ENCODE assay signal across 9 cellular contexts in genomic region chr12:120013659-120014380, GRCh38. TPM values are rescaled to one million over a fixed set of nuclear protein-coding genes. Genes with fewer than 3 reads are reported as not detected.
DNase-seq lines count a peak whose midpoint lies in the region; ATAC-seq and TF ChIP-seq lines count a peak whose summit lies in the region.
"Had no signal": no experiment of that assay in that cellular context is flagged by ENCODE, and none has a peak within 500 bp of the region (broad histone marks: within the 10 kb centered on the region; RNA-seq: fewer than 3 reads in every experiment).

No MANE protein-coding gene starts in this region.

- CTCF ChIA-PET in HEK293T (lab: Yijun Ruan, JAX) = no interaction called here

- H3K4me3 ChIP-seq in mucosa of descending colon (no peak overlapping the region), WERI-Rb-1 (ENCODE audit: low read depth, low read length) (no peak overlapping the region)

- intact Hi-C loops in mucosa of descending colon (cut with DNase I, micrococcal nuclease) = no loop called here

- POLR2A ChIA-PET in HEK293T (lab: Yijun Ruan, JAX) = no interaction called here

- TF ChIP-seq CTCF in mucosa of descending colon (IDR thresholded peaks at IDR 0.05) (no peak), WERI-Rb-1 (IDR thresholded peaks at IDR 0.05; ENCODE audit: low read depth, low read length) (no peak)

- DNase-seq in T-helper 9 cell (peak; percentile 23), mucosa of descending colon (no peak), NCI-H2029 (lab: John Stamatoyannopoulos, UW) (no peak), islet precursor cell (no peak), HEK293T (ENCODE audit: extremely low spot score) (no peak), WERI-Rb-1 (no peak)

- no peaks in the 10 kb centered on the region for H3K9me3 ChIP-seq in mucosa of descending colon
- no peaks in the 10 kb centered on the region for H3K9me3 ChIP-seq in WERI-Rb-1 (ENCODE audit: severe bottlenecking)

- ATAC-seq in GM18868 (IDR thresholded peaks at IDR 0.05; ENCODE audit: unreplicated experiment) = peak; percentile 48
- ATAC-seq in HG03095 (IDR thresholded peaks at IDR 0.05; ENCODE audit: unreplicated experiment) = peak; percentile 52
- peak; percentile 88 for ATAC-seq in mucosa of descending colon

- H3K36me3 ChIP-seq in mucosa of descending colon (ENCODE audit: low read depth) = no peaks in the 10 kb centered on the region
- H3K36me3 ChIP-seq in WERI-Rb-1 = no peaks in the 10 kb centered on the region

- no peaks in the 10 kb centered on the region for H3K27me3 ChIP-seq in WERI-Rb-1 (ENCODE audit: insufficient read depth, low read depth, severe bottlenecking)

- no peak overlapping the region for H3K27ac ChIP-seq in WERI-Rb-1
- H3K27ac ChIP-seq: parathyroid adenoma had no signal

- H3K4me1 ChIP-seq in mucosa of descending colon (ENCODE audit: low read depth) = no peaks in the 10 kb centered on the region
- H3K4me1 ChIP-seq: parathyroid adenoma had no signal

TF ChIP-seq in HEK293T, 16 proteins besides CTCF, POLR2A, EP300 and RAD21:
- TF ChIP-seq ZNF384 (IDR thresholded peaks at IDR 0.05) (no peak), FOXM1 (IDR thresholded peaks at IDR 0.05; ENCODE audit: borderline replicate concordance) (no peak), FOXK2 (IDR thresholded peaks at IDR 0.05) (no peak), CTBP1 (IDR thresholded peaks at IDR 0.05; ENCODE audit: borderline replicate concordance) (no peak), SUZ12 (IDR thresholded peaks at IDR 0.05) (no peak), ARNT (IDR thresholded peaks at IDR 0.05) (no peak), LEF1 (IDR thresholded peaks at IDR 0.05; ENCODE audit: borderline replicate concordance) (no peak), PKNOX1 (IDR thresholded peaks at IDR 0.05) (no peak), NFRKB (IDR thresholded peaks at IDR 0.05) (no peak), BHLHE40 (IDR thresholded peaks at IDR 0.05; ENCODE audit: borderline replicate concordance) (no peak), L3MBTL2 (conservative IDR thresholded peaks at IDR 0.05) (no peak), ELF4 (IDR thresholded peaks at IDR 0.05) (no peak), HDGF (IDR thresholded peaks at IDR 0.05; ENCODE audit: borderline replicate concordance) (no peak), FOXA1 (IDR thresholded peaks at IDR 0.05) (no peak)

RNA-seq across cellular contexts. Expression of gene BICDL1, which starts 24.8 kb away (rescaled TPM):
- 10 to 100 TPM in 1 of 3 donors, 1 to 10 TPM in 2; 6.7 to 10.6 (median 6.8) TPM for total RNA-seq in mucosa of descending colon
